Comparison of ENCODE assay signal across 10 cellular contexts in the genomic region with DNA sequence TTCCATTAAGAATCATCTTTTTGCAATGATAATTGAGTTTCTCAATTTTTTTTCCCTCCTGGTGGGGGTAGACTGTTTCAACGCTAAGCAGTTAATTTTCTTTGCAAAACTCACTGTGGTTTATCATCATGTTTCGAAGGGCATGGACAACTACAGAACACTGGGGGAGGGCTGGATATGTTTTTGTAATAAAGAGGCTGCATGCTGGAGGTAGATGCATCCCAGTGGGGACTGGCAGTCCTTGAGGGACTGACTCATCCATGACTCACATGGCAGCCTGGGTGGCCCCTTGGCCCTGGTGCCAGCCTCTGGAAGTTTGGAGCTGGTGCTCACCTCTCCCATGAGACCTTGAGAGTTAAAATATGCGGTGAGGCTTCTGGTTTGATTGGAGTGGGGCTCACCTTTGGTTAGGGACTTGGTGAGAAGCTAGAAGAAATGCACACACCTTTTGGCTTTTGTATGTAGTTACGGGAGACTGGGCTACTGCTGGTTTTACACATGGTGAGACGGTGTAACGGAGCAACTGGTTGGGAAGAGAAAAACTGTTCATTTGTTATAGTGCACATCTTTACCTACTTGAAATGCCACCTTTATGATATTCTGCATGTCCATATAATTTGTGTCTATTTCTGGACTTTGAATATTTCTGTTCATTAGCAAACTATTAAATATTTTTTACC. TPM values are rescaled to one million over a fixed set of nuclear protein-coding genes. Genes with fewer than 3 reads are reported as not detected.
A peak's percentile ranks its signal among the peaks of the same experiment; 100 is the strongest.
DNase-seq lines count a peak whose midpoint lies in the region; ATAC-seq, FAIRE-seq and TF ChIP-seq lines count a peak whose summit lies in the region.
"Had no signal": no experiment of that assay in that cellular context is flagged by ENCODE, and none has a peak within 500 bp of the region (broad histone marks: within the 10 kb centered on the region; RNA-seq: fewer than 3 reads in every experiment).

No MANE protein-coding gene starts in this region.

- no peaks in the 10 kb centered on the region for H3K27me3 ChIP-seq in A673 (replicated peaks; ENCODE audit: insufficient read depth, low read depth, low read length, poor library complexity)
- no peaks in the 10 kb centered on the region for H3K27me3 ChIP-seq in adrenal gland

- CTCF ChIA-PET in A673 (lab: Charles Lee) = no interaction called here

- DNase-seq in A673 (ENCODE audit: low spot score) = peak; percentile 73
- peak; percentile 63 for DNase-seq in H54 (ENCODE audit: insufficient read length, low spot score)
- peak; percentile 86 to 94 (median 92) for DNase-seq in adrenal gland
- DNase-seq in kidney glomerular epithelial cell (lab: John Stamatoyannopoulos, UW) = peak; percentile 91
- DNase-seq in NCI-H510A (lab: John Stamatoyannopoulos, UW) = no peak
- DNase-seq: DND-41 had no signal

- no peaks in the 10 kb centered on the region for H3K9me3 ChIP-seq in A673 (ENCODE audit: low read depth, low read length, poor library complexity, severe bottlenecking)
- H3K9me3 ChIP-seq in adrenal gland (replicated peaks in 1 of 3) = no peaks in the 10 kb centered on the region

- ATAC-seq in HG03354 (IDR thresholded peaks at IDR 0.05; ENCODE audit: poor library complexity, severe bottlenecking, unreplicated experiment) (no peak), GM18511 (IDR thresholded peaks at IDR 0.05; ENCODE audit: unreplicated experiment) (no peak), HG03135 (IDR thresholded peaks at IDR 0.05; ENCODE audit: unreplicated experiment) (no peak)

- H3K27ac ChIP-seq in A673 (ENCODE audit: low read depth, low read length, poor library complexity, severe bottlenecking) = no peak overlapping the region
- H3K27ac ChIP-seq in adrenal gland = peak overlapping the region in 3 of 5 donors; percentile 18 to 42 (median 40)

- no peak for TF ChIP-seq CTCF in A673 (conservative IDR thresholded peaks at IDR 0.05; ENCODE audit: low read depth, low read length)
- TF ChIP-seq CTCF in adrenal gland (IDR thresholded peaks at IDR 0.05) = peak in 1 of 6 experiments; percentile 11

- POLR2A ChIA-PET in A673 (lab: Charles Lee; ENCODE audit: low non-redundant PET) = no interaction called here

- no peaks in the 10 kb centered on the region for H3K36me3 ChIP-seq in A673 (ENCODE audit: insufficient read depth, low read length, poor library complexity, severe bottlenecking)
- no peaks in the 10 kb centered on the region for H3K36me3 ChIP-seq in adrenal gland (replicated peaks in 1 of 2)

- intact Hi-C loops in A673 (cut with micrococcal nuclease; ENCODE audit: unreplicated experiment) = no loop called here
- intact Hi-C loops in adrenal gland (cut with DNase I) = no loop called here

- peak; percentile 97 for FAIRE-seq in H54 (lab: Jason Lieb, UNC)
- FAIRE-seq: endometrium had no signal

- BruUV-seq in A673 (replicated peaks; lab: Mats Ljungman, UMichigan) = no TSS peak

- no peak for TF ChIP-seq POLR2A in H54 (IDR thresholded peaks at IDR 0.05; ENCODE audit: low read depth, low read length)
- TF ChIP-seq POLR2A in adrenal gland (IDR thresholded peaks at IDR 0.05) = no peak

- peaks cover 4% of the 10 kb centered on the region for H3K4me1 ChIP-seq in A673 (ENCODE audit: insufficient read depth, low read length, poor library complexity, severe bottlenecking)
- H3K4me1 ChIP-seq in adrenal gland (replicated peaks in 1 of 2) = peaks cover 5 to 14% of the 10 kb centered on the region in 2 donors

- H3K4me3 ChIP-seq in A673 (ENCODE audit: low read depth, low read length, poor library complexity, severe bottlenecking) (no peak overlapping the region), adrenal gland (no peak overlapping the region)

- WGBS in adrenal gland, 4 donors = 46 to 57% (median 49%) methylated on average over 6 of the region's 6 CpGs

RNA-seq across cellular contexts. Expression of a gene that starts 31.4 kb away (rescaled TPM):
- total RNA-seq in A673 (2021) (9.1 and 10.7 TPM in 2 replicates), adrenal gland (10 to 100 TPM in 4 of 8 donors, 1 to 10 TPM in 4; 4.0 to 17.1 (median 9.1) TPM)
- polyA plus RNA-seq in adrenal gland = 1 to 10 TPM; 6.4 to 9.2 (median 8.4) TPM
